8 cellular contexts compared by ENCODE assay signal in genomic region chr12:109998904-109999648, GRCh38. TPM values are rescaled to one million over a fixed set of nuclear protein-coding genes. Genes with fewer than 3 reads are reported as not detected.
DNase-seq lines count a peak whose midpoint lies in the region; ATAC-seq and TF ChIP-seq lines count a peak whose summit lies in the region.

Gene ANKRD13A (plus strand): TSS chr12:109999430. CDS start chr12:109999689, 259 bp downstream.

- POLR2A ChIA-PET in PC-3 (lab: Charles Lee; ENCODE audit: unreplicated experiment), result interaction anchor here (0.5 kb wide), 1 partner anchor 11 kb away, joined by 3 read pairs; no protein-coding TSS in a partner anchor

- H3K27ac ChIP-seq in PC-3 (ENCODE audit: low read length) (peak within 1 kb of the TSS; percentile 52), epithelial cell of prostate (peak within 1 kb of the TSS; percentile 84)

- no peaks in the 10 kb centered on the region for H3K9me3 ChIP-seq in PC-3 (ENCODE audit: low read length)
- H3K9me3 ChIP-seq in mucosa of descending colon, result no peaks in the 10 kb centered on the region

- H3K4me3 ChIP-seq in Jurkat, Clone E6-1 (ENCODE audit: low read length), result peak within 1 kb of the TSS; percentile 70
- H3K4me3 ChIP-seq in PC-3 (ENCODE audit: low read length), result peak within 1 kb of the TSS; percentile 86
- H3K4me3 ChIP-seq in mucosa of descending colon, result peak within 1 kb of the TSS; percentile 95

- H3K4me1 ChIP-seq in PC-3 (ENCODE audit: insufficient read depth, low read length) (peaks cover 49% of the 10 kb centered on the region), mucosa of descending colon (ENCODE audit: low read depth) (peaks cover 28% of the 10 kb centered on the region)

- H3K36me3 ChIP-seq in PC-3 (ENCODE audit: low read depth, low read length) (peaks cover 6% of the 10 kb centered on the region; the same call in 1 of the 2 replicates), mucosa of descending colon (ENCODE audit: low read depth) (no peaks in the 10 kb centered on the region)

- peaks cover 68% of the 10 kb centered on the region for H3K79me2 ChIP-seq in PC-3 (ENCODE audit: low read length)

- DNase-seq in COLO829 (ENCODE audit: low spot score) (peak; percentile 89), PC-3 (peak; percentile 95), activated T-cell treated with anti-CD3 and anti-CD28 coated beads for 48 hours (ENCODE audit: low read depth) (peak; percentile 79), epithelial cell of prostate (ENCODE audit: low read depth, low spot score) (peak; percentile 53), mucosa of descending colon (peak; percentile 88 to 93 (median 89))
- DNase-seq in Jurkat, Clone E6-1 (ENCODE audit: low read depth, low spot score), result peak; percentile 92
- DNase-seq in stimulated activated CD8-positive, alpha-beta memory T cell treated with anti-CD3 and anti-CD28 coated beads, Interleukin-4, amount 100 ng/mL, for 1 hour (ENCODE audit: low read depth in 2 of 2, low spot score in 1 of 2), result peak; percentile 62 to 75

- peak within 1 kb of the TSS; percentile 94 for H3K4me2 ChIP-seq in PC-3 (ENCODE audit: low read length)

- H3F3A ChIP-seq in PC-3 (ENCODE audit: low read length, unreplicated experiment), result peaks cover 8% of the 10 kb centered on the region

- CTCF ChIA-PET in PC-3 (lab: Charles Lee), result no interaction called here

- TF ChIP-seq CTCF in PC-3 (conservative IDR thresholded peaks at IDR 0.05; ENCODE audit: low read depth, low read length) (no peak), mucosa of descending colon (IDR thresholded peaks at IDR 0.05) (peak; percentile 13)

- H3K27me3 ChIP-seq in PC-3 (ENCODE audit: low read length), result no peaks in the 10 kb centered on the region

- ATAC-seq in GM21526 (IDR thresholded peaks at IDR 0.05; ENCODE audit: low FRiP score, unreplicated experiment) (peak; percentile 45), PC-3 (peak; percentile 71), mucosa of descending colon (peak; percentile 84)

- H4K20me1 ChIP-seq in PC-3 (ENCODE audit: low read length), result peaks cover 7% of the 10 kb centered on the region; the same call in 1 of the 2 replicates

- BruUV-seq in PC-3 (replicated peaks; lab: Mats Ljungman, UMichigan), result no TSS peak

- H3K9ac ChIP-seq in PC-3 (ENCODE audit: low read length), result peak within 1 kb of the TSS; percentile 90

- peak within 1 kb of the TSS; percentile 94 for H2AFZ ChIP-seq in PC-3 (ENCODE audit: low read length)

- intact Hi-C loops in PC-3 (cut with micrococcal nuclease) (loop anchor here (2.0 kb wide), 1 partner anchor 40 kb away; no protein-coding TSS in a partner anchor), mucosa of descending colon (cut with DNase I, micrococcal nuclease) (no loop called here)

- no peaks in the 10 kb centered on the region for H3K9me2 ChIP-seq in PC-3 (replicated peaks; ENCODE audit: low read length)

RNA-seq across cellular contexts. Expression of gene ANKRD13A, which starts in this region (rescaled TPM):
- 34.9 TPM for polyA plus RNA-seq in Jurkat, Clone E6-1 (2012; ENCODE audit: insufficient read depth, insufficient read length)
- 117 and 118 TPM in 2 replicates for total RNA-seq in PC-3 (2014; rRNA removed)
- 10 to 100 TPM; 56.0 to 75.2 (median 63.9) TPM for total RNA-seq in mucosa of descending colon

Comparison
In these comparisons a context has a peak if more than half of its experiments do, and no peak if none do; other contexts are left out.
1. Peak in every context shown above with its lines: DNase-seq, ATAC-seq, H3K4me3 ChIP-seq and H3K27ac ChIP-seq.